16 cellular contexts compared by ENCODE assay signal in the genomic region with DNA sequence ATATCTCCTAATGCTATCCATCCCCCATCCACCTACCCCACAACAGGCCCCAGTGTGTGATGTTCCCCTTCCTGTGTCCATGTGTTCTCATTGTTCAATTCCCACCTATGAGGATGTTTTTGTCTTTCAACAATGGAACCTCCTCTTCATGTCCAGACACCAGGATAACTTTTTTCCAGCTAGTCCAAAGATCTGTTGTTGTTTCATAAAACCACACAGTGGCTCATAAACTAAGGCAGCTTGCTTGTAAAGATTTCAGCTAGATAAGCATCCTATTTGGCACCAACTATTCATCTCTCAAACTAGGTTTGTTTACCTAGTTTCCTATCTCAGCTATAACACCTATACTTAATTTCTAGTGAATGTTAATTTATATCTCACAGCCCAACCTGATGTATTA.
"Had no signal": no experiment of that assay in that cellular context is flagged by ENCODE, and none has a peak within 500 bp of the region (broad histone marks: within the 10 kb centered on the region; RNA-seq: fewer than 3 reads in every experiment).

No MANE protein-coding gene starts in this region.

- H3K4me3 ChIP-seq: ascending aorta, colonic mucosa, pancreas, suprapubic skin, upper lobe of left lung had no signal

- H3K27me3 Mint-ChIP-seq: activated CD4-positive, alpha-beta memory T cell treated with anti-CD3 and anti-CD28 coated beads for 36 hours; activated naive CD8-positive, alpha-beta T cell treated with anti-CD3 and anti-CD28 coated beads, Interleukin-2, amount 50 U/mL, for 24 hours; naive B cell had no signal

- FAIRE-seq: pancreas had no signal

- H3K27ac ChIP-seq: ascending aorta, colonic mucosa, pancreas, suprapubic skin, upper lobe of left lung had no signal

- H3K9me3 ChIP-seq: ascending aorta, colonic mucosa, pancreas, suprapubic skin had no signal

- H3K4me1 ChIP-seq: ascending aorta, colonic mucosa, pancreas, suprapubic skin, upper lobe of left lung had no signal

- H3K4me1 Mint-ChIP-seq: activated naive CD8-positive, alpha-beta T cell treated with anti-CD3 and anti-CD28 coated beads, Interleukin-2, amount 50 U/mL, for 24 hours; naive B cell had no signal

- DNase-seq: activated CD4-positive, alpha-beta memory T cell treated with anti-CD3 and anti-CD28 coated beads for 36 hours; activated CD4-positive, CD25-positive, alpha-beta regulatory T cell treated with anti-CD3 and anti-CD28 coated beads, Interleukin-2, amount 50 U/mL, for 72 hours; activated naive CD4-positive, alpha-beta T cell treated with Interleukin-2 at 50 U/mL for 16 hours; activated naive CD8-positive, alpha-beta T cell treated with anti-CD3 and anti-CD28 coated beads, Interleukin-2, amount 50 U/mL, for 24 hours; colonic mucosa; effector CD8-positive, alpha-beta T cell; hippocampal formation; kidney glomerular epithelial cell; midbrain; naive B cell; pancreas; stimulated activated CD4-positive, alpha-beta T cell treated with anti-CD3 and anti-CD28 coated beads, Interleukin-2, amount 100 ng/mL, for 48 hours; stimulated activated naive CD8-positive, alpha-beta T cell treated with anti-CD3 and anti-CD28 coated beads, Interleukin-15, Interleukin-2, amounts not matched to agents 100 U/mL and 50 U/mL, for 24 hours; upper lobe of left lung had no signal

- ATAC-seq: activated naive CD8-positive, alpha-beta T cell treated with anti-CD3 and anti-CD28 coated beads, Interleukin-2, amount 50 U/mL, for 24 hours; pancreas; stimulated activated naive CD8-positive, alpha-beta T cell treated with anti-CD3 and anti-CD28 coated beads, Interleukin-15, Interleukin-2, amounts not matched to agents 100 U/mL and 50 U/mL, for 24 hours had no signal

- H3K4me3 Mint-ChIP-seq: activated CD4-positive, alpha-beta memory T cell treated with anti-CD3 and anti-CD28 coated beads for 36 hours; activated naive CD8-positive, alpha-beta T cell treated with anti-CD3 and anti-CD28 coated beads, Interleukin-2, amount 50 U/mL, for 24 hours; naive B cell had no signal

- H3K36me3 Mint-ChIP-seq: activated CD4-positive, alpha-beta memory T cell treated with anti-CD3 and anti-CD28 coated beads for 36 hours; naive B cell had no signal

- H3K27ac Mint-ChIP-seq: activated CD4-positive, alpha-beta memory T cell treated with anti-CD3 and anti-CD28 coated beads for 36 hours; activated naive CD8-positive, alpha-beta T cell treated with anti-CD3 and anti-CD28 coated beads, Interleukin-2, amount 50 U/mL, for 24 hours; naive B cell had no signal

- H3K27me3 ChIP-seq: ascending aorta, colonic mucosa, pancreas, suprapubic skin, upper lobe of left lung had no signal

- H3K36me3 ChIP-seq: ascending aorta, colonic mucosa, pancreas, suprapubic skin, upper lobe of left lung had no signal
